24 cellular contexts compared by ENCODE assay signal in genomic region chr11:78763664-78764063, GRCh38.
A peak's percentile ranks its signal among the peaks of the same experiment; 100 is the strongest.
DNase-seq lines count a peak whose midpoint lies in the region; ATAC-seq, FAIRE-seq and TF ChIP-seq lines count a peak whose summit lies in the region.
"Had no signal": no experiment of that assay in that cellular context is flagged by ENCODE, and none has a peak within 500 bp of the region (broad histone marks: within the 10 kb centered on the region; RNA-seq: fewer than 3 reads in every experiment).

No MANE protein-coding gene starts in this region.

- H3K23me2 ChIP-seq in H1 (ENCODE audit: low read depth, low read length): no peaks in the 10 kb centered on the region; the same call in 1 of the 2 replicates

- H3K27me3 ChIP-seq in H1 (replicated peaks in 1 of 4; ENCODE audit: control insufficient read depth in 3 of 4, extremely low read depth in 1 of 4, insufficient read depth in 3 of 4, low read length in 3 of 4) (no peaks in the 10 kb centered on the region), lung (ENCODE audit: control insufficient read depth, insufficient read depth) (no peaks in the 10 kb centered on the region)

- H2AFZ ChIP-seq in H1 (ENCODE audit: low read length): no peak overlapping the region
- H2AFZ ChIP-seq: GM23338 had no signal

- DNase-seq in DMS53 (lab: John Stamatoyannopoulos, UW) (peak; percentile 30), DMS53 treated with DMSO at 0.1 percent for 48 hours (lab: John Stamatoyannopoulos, UW; ENCODE audit: unreplicated experiment) (no peak), WTC11 (ENCODE audit: low spot score) (no peak), H1 (ENCODE audit: low read depth in 1 of 2, low spot score in 2 of 2) (no peak), lung (ENCODE audit: low spot score) (peak; percentile 36), NCI-H1694 (lab: John Stamatoyannopoulos, UW) (no peak), NCI-H1417 treated with DMSO at 0.1 percent for 48 hours (lab: John Stamatoyannopoulos, UW) (no peak)
- DNase-seq in activated naive CD4-positive, alpha-beta T cell treated with anti-CD3 and anti-CD28 coated beads, Interleukin-2, amount 50 U/mL, for 72 hours (ENCODE audit: low spot score in 2 of 2): no peak
- DNase-seq: AML-193; Caco-2; CD4-positive, alpha-beta T cell; H7; HFFc6 had no signal

- H4K20me1 ChIP-seq in H1 (replicated peaks in 1 of 2; ENCODE audit: control insufficient read depth in 1 of 2, insufficient read depth in 2 of 2, low read length in 2 of 2): no peaks in the 10 kb centered on the region

- TF ChIP-seq CTCF in WTC11 (IDR thresholded peaks at IDR 0.05) (no peak), H1 (IDR thresholded peaks at IDR 0.05; ENCODE audit: control extremely low read depth in 1 of 3, insufficient read depth in 1 of 3, low read depth in 1 of 3, low read length in 3 of 3) (no peak), lung (IDR thresholded peaks at IDR 0.05; ENCODE audit: control extremely low read depth, extremely low read depth) (no peak)

- no peaks in the 10 kb centered on the region for H3K79me2 ChIP-seq in H1 (ENCODE audit: control insufficient read depth in 1 of 2, insufficient read depth in 2 of 2, low read length in 2 of 2)

- no peak for FAIRE-seq in H1 (lab: Jason Lieb, UNC)
- FAIRE-seq: A549, D721Med, G401.6, GM12891, GM19239, HepG2 had no signal

- no peak overlapping the region for H2BK20ac ChIP-seq in H1 (ENCODE audit: low read length)

- no peak overlapping the region for H3K4me2 ChIP-seq in H1 (ENCODE audit: insufficient read depth in 1 of 2, low read depth in 2 of 2, low read length in 2 of 2)
- H3K4me2 ChIP-seq: A549, GM23338 had no signal

- no peak overlapping the region for H4K5ac ChIP-seq in H1 (ENCODE audit: insufficient read length, low read depth, low read length)

- H3K27ac Mint-ChIP-seq in WTC11: peak overlapping the region; percentile 29; the same call in 1 of the 2 replicates
- no peak overlapping the region for H3K27ac Mint-ChIP-seq in activated naive CD4-positive, alpha-beta T cell treated with anti-CD3 and anti-CD28 coated beads, Interleukin-2, amount 50 U/mL, for 72 hours
- H3K27ac Mint-ChIP-seq: CD4-positive, alpha-beta T cell; GM23338; HFFc6; IgD-negative memory B cell had no signal

- H4K91ac ChIP-seq in H1 (replicated peaks; ENCODE audit: insufficient read length, low read length): no peak overlapping the region

- H3K4me3 ChIP-seq in H1 (ENCODE audit: extremely low read depth in 1 of 4, insufficient read depth in 2 of 4, low read depth in 3 of 4, low read length in 4 of 4): no peak overlapping the region
- no peak overlapping the region for H3K4me3 ChIP-seq in lung
- H3K4me3 ChIP-seq: A549, GM23338 had no signal

- no peak overlapping the region for H3K56ac ChIP-seq in H1 (replicated peaks; ENCODE audit: insufficient read length, low read depth, low read length)

- no peak for TF ChIP-seq POLR2A in H1 (IDR thresholded peaks at IDR 0.05; ENCODE audit: control extremely low read depth in 1 of 2, low read depth in 2 of 2, low read length in 2 of 2)

- H2BK120ac ChIP-seq in H1 (replicated peaks; ENCODE audit: low read depth, low read length): no peak overlapping the region

- no peaks in the 10 kb centered on the region for H3K79me1 ChIP-seq in H1 (ENCODE audit: low read depth, low read length)

- no peaks in the 10 kb centered on the region for H3K27me3 Mint-ChIP-seq in WTC11 (ENCODE audit: low read depth)

- H3K14ac ChIP-seq in H1 (ENCODE audit: insufficient read length): no peak overlapping the region

- ATAC-seq in WTC11: peak; percentile 56
- peak; percentile 43 for ATAC-seq in lung (ENCODE audit: insufficient read depth, low FRiP score)
- no peak for ATAC-seq in activated naive CD4-positive, alpha-beta T cell treated with anti-CD3 and anti-CD28 coated beads, Interleukin-2, amount 50 U/mL, for 72 hours
- ATAC-seq: A549, GM23338, HCT116, HepG2 had no signal

- H4K8ac ChIP-seq in H1 (ENCODE audit: extremely low read depth, insufficient read depth, low read length): no peak overlapping the region

- no peak overlapping the region for H2AK5ac ChIP-seq in H1 (ENCODE audit: low read depth, low read length)

- H3K4me3 Mint-ChIP-seq in WTC11: no peak overlapping the region
- H3K4me3 Mint-ChIP-seq: CD4-positive, alpha-beta T cell; GM23338; HFFc6; IgD-negative memory B cell had no signal

- no peak overlapping the region for H3K9ac ChIP-seq in H1 (replicated peaks in 1 of 4; ENCODE audit: extremely low read depth in 1 of 4, low read depth in 3 of 4, low read length in 3 of 4)

- no peak overlapping the region for H3K18ac ChIP-seq in H1 (ENCODE audit: extremely low read depth, low read length)

- H3K4me1 ChIP-seq in H1 (replicated peaks in 1 of 4; ENCODE audit: control insufficient read depth in 3 of 4, insufficient read depth in 4 of 4, low read length in 3 of 4) (no peaks in the 10 kb centered on the region), lung (ENCODE audit: control insufficient read depth in 2 of 2, insufficient read depth in 2 of 2, low read length in 2 of 2) (no peaks in the 10 kb centered on the region)
- H3K4me1 ChIP-seq: A549 had no signal

- H3K27ac ChIP-seq in H1 (ENCODE audit: low read depth, low read length): no peak overlapping the region
- H3K27ac ChIP-seq in lung (ENCODE audit: low read depth in 1 of 2, low read length in 1 of 2): no peak overlapping the region
- H3K27ac ChIP-seq: 22Rv1, A549, C4-2B had no signal

- H3K36me3 ChIP-seq in H1 (ENCODE audit: control insufficient read depth in 2 of 4, insufficient read depth in 4 of 4, low read length in 3 of 4) (no peaks in the 10 kb centered on the region), lung (ENCODE audit: control insufficient read depth in 2 of 2, insufficient read depth in 2 of 2, low read length in 2 of 2) (no peaks in the 10 kb centered on the region)

- H2BK5ac ChIP-seq in H1 (ENCODE audit: low read depth, low read length): no peak overlapping the region; the same call in 1 of the 2 replicates

- no peaks in the 10 kb centered on the region for H3K36me3 Mint-ChIP-seq in WTC11
- H3K36me3 Mint-ChIP-seq in activated naive CD4-positive, alpha-beta T cell treated with anti-CD3 and anti-CD28 coated beads, Interleukin-2, amount 50 U/mL, for 72 hours: no peaks in the 10 kb centered on the region

- H3K4me1 Mint-ChIP-seq in WTC11: no peaks in the 10 kb centered on the region
- H3K4me1 Mint-ChIP-seq: GM23338, IgD-negative memory B cell had no signal

- H3K23ac ChIP-seq in H1 (ENCODE audit: insufficient read length): no peak overlapping the region

- H3K9me3 Mint-ChIP-seq in WTC11: no peaks in the 10 kb centered on the region
- no peaks in the 10 kb centered on the region for H3K9me3 Mint-ChIP-seq in activated naive CD4-positive, alpha-beta T cell treated with anti-CD3 and anti-CD28 coated beads, Interleukin-2, amount 50 U/mL, for 72 hours
- H3K9me3 Mint-ChIP-seq: CD4-positive, alpha-beta T cell; GM23338; HFFc6; IgD-negative memory B cell had no signal

- CTCF ChIA-PET in WTC11 (lab: Charles Lee): interaction anchor here (0.8 to 1.4 kb wide), 3 partner anchors 9 to 118 kb away, joined by 3 to 9 read pairs (median 4); no protein-coding TSS in a partner anchor
- CTCF ChIA-PET in H1 (lab: Charles Lee; ENCODE audit: partially characterized antibody): interaction anchor here (1.0 to 2.0 kb wide), 6 partner anchors 10 to 117 kb away, joined by 3 to 9 read pairs (median 4); no protein-coding TSS in a partner anchor

- POLR2A ChIA-PET in WTC11 (lab: Charles Lee) (no interaction called here), H1 (lab: Charles Lee; ENCODE audit: partially characterized antibody) (no interaction called here)

- H2BK15ac ChIP-seq in H1 (ENCODE audit: low read length): no peak overlapping the region

- H3K9me3 ChIP-seq in H1 (ENCODE audit: insufficient read depth in 2 of 2, low read depth in 1 of 2, low read length in 1 of 2): no peaks in the 10 kb centered on the region
- peaks cover 0 to 3% of the 10 kb centered on the region in 2 donors for H3K9me3 ChIP-seq in lung (ENCODE audit: control insufficient read depth in 2 of 2, insufficient read depth in 1 of 2, low read length in 1 of 2)
- H3K9me3 ChIP-seq: A549, Caco-2 had no signal

- no peak for TF ChIP-seq EP300 in H1 (IDR thresholded peaks at IDR 0.05; ENCODE audit: borderline replicate concordance in 1 of 2, low read depth in 2 of 2, low read length in 2 of 2)

- H2BK12ac ChIP-seq in H1 (ENCODE audit: low read depth, low read length): 0 out of 2 replicates have a peak overlapping the region, but pooled peaks have one; percentile 5

- H3K4ac ChIP-seq in H1 (replicated peaks; ENCODE audit: insufficient read length, low read depth, low read length): no peak overlapping the region

- no peak for TF ChIP-seq RAD21 in H1 (IDR thresholded peaks at IDR 0.05 in 1 of 2, conservative IDR thresholded peaks at IDR 0.05 in 1 of 2; ENCODE audit: low read depth in 2 of 2, low read length in 2 of 2)

- 92% methylated on average over 4 of the region's 4 CpGs; no CpG with 5 or more reads in 1 of the 2 experiments for WGBS in H1 (ENCODE audit: extremely low coverage in 1 of 2, insufficient coverage in 1 of 2, insufficient read length in 1 of 2, insufficient replicate concordance in 2 of 2, low coverage in 1 of 2, low lambda C conversion rate in 2 of 2, missing lambda C conversion rate in 1 of 2), 2 experiments
- 72% methylated on average over 4 of the region's 4 CpGs for WGBS in lung, 2 donors

TF ChIP-seq in WTC11, 78 proteins besides CTCF, POLR2A, EP300 and RAD21 (continues in another document):
- TF ChIP-seq MYBL2 (CRISPR knock-in tag; IDR thresholded peaks at IDR 0.05) (no peak), SMAD3 (CRISPR knock-in tag; IDR thresholded peaks at IDR 0.05; ENCODE audit: borderline replicate concordance) (no peak), CREB1 (CRISPR knock-in tag; IDR thresholded peaks at IDR 0.05) (no peak)

TF ChIP-seq in H1, 55 proteins besides CTCF, POLR2A, EP300 and RAD21 (continues in another document):
- TF ChIP-seq POLR2AphosphoS5 (IDR thresholded peaks at IDR 0.05; ENCODE audit: low read depth, low read length): no peak
- TF ChIP-seq ZNF274 (IDR thresholded peaks at IDR 0.05; ENCODE audit: borderline replicate concordance, extremely low read depth, low read length): no peak
- TF ChIP-seq GABPA (IDR thresholded peaks at IDR 0.05; ENCODE audit: borderline replicate concordance, insufficient read depth, low read length): no peak
- TF ChIP-seq RFX5 (IDR thresholded peaks at IDR 0.05; ENCODE audit: borderline replicate concordance, low read depth, low read length): no peak
- no peak for TF ChIP-seq RNF2 (IDR thresholded peaks at IDR 0.05; ENCODE audit: borderline replicate concordance, low read depth, low read length, missing control alignments, poor library complexity, severe bottlenecking)
- TF ChIP-seq CEBPB (IDR thresholded peaks at IDR 0.05; ENCODE audit: low read depth, low read length): no peak
- TF ChIP-seq BCL11A (IDR thresholded peaks at IDR 0.05; ENCODE audit: low read depth in 2 of 2, low read length in 2 of 2): no peak
- TF ChIP-seq RBBP5 (IDR thresholded peaks at IDR 0.05; ENCODE audit: borderline replicate concordance, low read depth, low read length): no peak
- TF ChIP-seq ATF3 (IDR thresholded peaks at IDR 0.05; ENCODE audit: insufficient read depth, low read depth, low read length): no peak
- TF ChIP-seq CBX5 (IDR thresholded peaks at IDR 0.05; ENCODE audit: low read depth, low read length): no peak

Comparison
In these comparisons a context has a peak if more than half of its experiments do, and no peak if none do; other contexts are left out.
1. DNase-seq: peak in DMS53 (single experiment) and lung (single experiment); none in DMS53 treated with DMSO at 0.1 percent for 48 hours (single experiment), WTC11 (single experiment), H1 (0 of 2), activated naive CD4-positive, alpha-beta T cell treated with anti-CD3 and anti-CD28 coated beads, Interleukin-2, amount 50 U/mL, for 72 hours (0 of 2), NCI-H1694 (single experiment) and NCI-H1417 treated with DMSO at 0.1 percent for 48 hours (single experiment).
2. ATAC-seq: peak in WTC11 (single experiment) and lung (single experiment); none in activated naive CD4-positive, alpha-beta T cell treated with anti-CD3 and anti-CD28 coated beads, Interleukin-2, amount 50 U/mL, for 72 hours (0 of 2).